Comparison of ENCODE assay signal across 1 cellular context in genomic region chr13:42814868-42815267, GRCh38.
TF ChIP-seq lines count a peak whose summit lies in the region.

No MANE protein-coding gene starts in this region.

TF ChIP-seq in SK-N-SH treated with all-trans-retinoic acid at 6 μM for 48 hours, 23 proteins besides CTCF, POLR2A, EP300 and RAD21 (continued from another document):
- TF ChIP-seq ZFP30 (CRISPR knock-in tag; IDR thresholded peaks at IDR 0.05) (no peak), ZNF70 (CRISPR knock-in tag; IDR thresholded peaks at IDR 0.05) (peak; percentile 73), PPARA (CRISPR knock-in tag; IDR thresholded peaks at IDR 0.05; ENCODE audit: borderline replicate concordance) (no peak), GLIS3 (CRISPR knock-in tag; IDR thresholded peaks at IDR 0.05) (no peak; the same call in 1 of the 2 replicates), TSHZ2 (CRISPR knock-in tag; IDR thresholded peaks at IDR 0.05) (no peak), BACH2 (CRISPR knock-in tag; IDR thresholded peaks at IDR 0.05; ENCODE audit: borderline replicate concordance) (no peak), ARNTL (CRISPR knock-in tag; IDR thresholded peaks at IDR 0.05; ENCODE audit: borderline replicate concordance, low read depth) (no peak), SNAI2 (CRISPR knock-in tag; IDR thresholded peaks at IDR 0.05) (no peak)
- TF ChIP-seq, protein P1, sequence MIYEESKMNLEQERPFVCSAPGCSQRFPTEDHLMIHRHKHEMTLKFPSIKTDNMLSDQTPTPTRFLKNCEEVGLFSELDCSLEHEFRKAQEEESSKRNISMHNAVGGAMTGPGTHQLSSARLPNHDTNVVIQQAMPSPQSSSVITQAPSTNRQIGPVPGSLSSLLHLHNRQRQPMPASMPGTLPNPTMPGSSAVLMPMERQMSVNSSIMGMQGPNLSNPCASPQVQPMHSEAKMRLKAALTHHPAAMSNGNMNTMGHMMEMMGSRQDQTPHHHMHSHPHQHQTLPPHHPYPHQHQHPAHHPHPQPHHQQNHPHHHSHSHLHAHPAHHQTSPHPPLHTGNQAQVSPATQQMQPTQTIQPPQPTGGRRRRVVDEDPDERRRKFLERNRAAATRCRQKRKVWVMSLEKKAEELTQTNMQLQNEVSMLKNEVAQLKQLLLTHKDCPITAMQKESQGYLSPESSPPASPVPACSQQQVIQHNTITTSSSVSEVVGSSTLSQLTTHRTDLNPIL (CRISPR knock-in tag; IDR thresholded peaks at IDR 0.05; ENCODE audit: low read depth), result peak; percentile 74; the same call in 1 of the 2 replicates
